Comparison of ENCODE assay signal across 17 cellular contexts in the genomic region with DNA sequence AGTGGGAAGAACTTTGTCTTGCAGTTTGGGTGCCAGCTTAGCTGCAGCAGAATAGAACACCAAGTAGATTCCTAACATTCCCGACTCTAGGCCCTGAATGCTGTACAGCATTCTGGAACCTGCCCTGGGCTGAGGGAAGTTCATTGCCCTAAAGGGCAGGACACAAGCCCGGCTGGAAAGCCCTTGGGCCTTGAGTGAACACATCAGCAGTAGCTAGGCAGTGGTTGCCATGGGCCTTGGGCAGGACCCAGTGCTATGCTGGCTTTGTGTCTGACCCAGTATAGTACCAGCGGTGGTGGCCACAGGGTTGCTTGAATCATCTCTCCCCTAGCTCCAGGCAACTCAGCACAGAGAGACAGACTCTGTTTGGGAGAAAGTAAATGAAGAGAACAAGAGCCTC.
DNase-seq lines count a peak whose midpoint lies in the region; ATAC-seq, FAIRE-seq and TF ChIP-seq lines count a peak whose summit lies in the region.
"Had no signal": no experiment of that assay in that cellular context is flagged by ENCODE, and none has a peak within 500 bp of the region (broad histone marks: within the 10 kb centered on the region; RNA-seq: fewer than 3 reads in every experiment).

No MANE protein-coding gene starts in this region.

- intact Hi-C loops in upper lobe of right lung (cut with DNase I): no loop called here

- peak; percentile 23 for FAIRE-seq in bronchial epithelial cell (lab: Jason Lieb, UNC)
- FAIRE-seq: A204.1, G401.6, GM12891 had no signal

- TF ChIP-seq CTCF in bronchial epithelial cell (IDR thresholded peaks at IDR 0.05; ENCODE audit: insufficient read depth, low read length, severe bottlenecking) (no peak), upper lobe of right lung (IDR thresholded peaks at IDR 0.05) (no peak)

- no peak overlapping the region for H2BK5ac ChIP-seq in mesendoderm (ENCODE audit: low read length)

- ATAC-seq in upper lobe of right lung (peak; percentile 48), HG02938 (IDR thresholded peaks at IDR 0.05; ENCODE audit: unreplicated experiment) (no peak)

- H4K5ac ChIP-seq in mesendoderm (ENCODE audit: low read length): no peak overlapping the region

- H3K4me2 ChIP-seq in mesendoderm (ENCODE audit: low read length): no peak overlapping the region

- DNase-seq in ELF-1 (ENCODE audit: low read depth, low spot score): peak; percentile 50
- DNase-seq in bronchial epithelial cell (ENCODE audit: low read depth): no peak
- DNase-seq in mesendoderm: peak; percentile 25
- no peak for DNase-seq in upper lobe of right lung
- DNase-seq in anterior cingulate cortex (lab: John Stamatoyannopoulos, UW): no peak
- no peak for DNase-seq in HuH-7.5 (ENCODE audit: low spot score)
- DNase-seq: C1 segment of cervical spinal cord; Calu3; CD4-positive, alpha-beta T cell; DMS 273 treated with DMSO at 0.1 percent for 48 hours; GM23248; H9 had no signal

- no peak overlapping the region for H3K4ac ChIP-seq in mesendoderm (ENCODE audit: low read depth, low read length)

- H3K79me2 ChIP-seq in mesendoderm (ENCODE audit: control insufficient read depth, insufficient read depth, low read length): no peaks in the 10 kb centered on the region

- H3K9ac ChIP-seq in mesendoderm (ENCODE audit: low read length): no peak overlapping the region
- H3K9ac ChIP-seq: GM23248 had no signal

- H3K4me3 ChIP-seq in bronchial epithelial cell (ENCODE audit: low read depth, low read length) (no peak overlapping the region), mesendoderm (ENCODE audit: low read length) (no peak overlapping the region), upper lobe of right lung (no peak overlapping the region)
- H3K4me3 ChIP-seq: GM23248 had no signal

- H3K27me3 ChIP-seq in bronchial epithelial cell (ENCODE audit: control insufficient read depth, insufficient read depth, low read length) (no peaks in the 10 kb centered on the region), mesendoderm (ENCODE audit: insufficient read depth, low read length, poor library complexity) (no peaks in the 10 kb centered on the region), upper lobe of right lung (no peaks in the 10 kb centered on the region)

- no peaks in the 10 kb centered on the region for H3K4me1 ChIP-seq in mesendoderm (ENCODE audit: control insufficient read depth, low read depth, low read length)
- H3K4me1 ChIP-seq in upper lobe of right lung: no peaks in the 10 kb centered on the region

- no CpG with 5 or more reads among the region's 3 CpGs for WGBS in mesendoderm (ENCODE audit: extremely low coverage, insufficient coverage, low lambda C conversion rate)

- H2BK15ac ChIP-seq in mesendoderm (replicated peaks; ENCODE audit: low read depth): no peak overlapping the region

- H3K9me3 ChIP-seq in upper lobe of right lung: no peaks in the 10 kb centered on the region

- no peak overlapping the region for H2BK120ac ChIP-seq in mesendoderm (ENCODE audit: low read depth, low read length)

- H3K23ac ChIP-seq in mesendoderm (ENCODE audit: low read length): no peak overlapping the region

- no peaks in the 10 kb centered on the region for H3K36me3 ChIP-seq in bronchial epithelial cell (ENCODE audit: control insufficient read depth, insufficient read depth, low read length)
- no peaks in the 10 kb centered on the region for H3K36me3 ChIP-seq in mesendoderm (ENCODE audit: control insufficient read depth, insufficient read depth, low read length)
- H3K36me3 ChIP-seq in upper lobe of right lung: no peaks in the 10 kb centered on the region

- H4K8ac ChIP-seq in mesendoderm (ENCODE audit: low read depth, low read length): no peak overlapping the region

- H3K56ac ChIP-seq in mesendoderm (ENCODE audit: low read length): no peak overlapping the region

- no peak overlapping the region for H2AK5ac ChIP-seq in mesendoderm (ENCODE audit: low read length)

- no peaks in the 10 kb centered on the region for H3K79me1 ChIP-seq in mesendoderm (ENCODE audit: low read length)

- H3K18ac ChIP-seq in mesendoderm (ENCODE audit: low read length): no peak overlapping the region

- no peak overlapping the region for H3K27ac ChIP-seq in mesendoderm (ENCODE audit: low read depth, low read length)
- H3K27ac ChIP-seq in upper lobe of right lung: no peak overlapping the region
- H3K27ac ChIP-seq: GM23248, HL-60 had no signal

Comparison
In these comparisons a context has a peak if more than half of its experiments do, and no peak if none do; other contexts are left out.
1. DNase-seq: peak in ELF-1 (single experiment) and mesendoderm (single experiment); none in bronchial epithelial cell (single experiment), upper lobe of right lung (single experiment), anterior cingulate cortex (0 of 58) and HuH-7.5 (single experiment).